17 cellular contexts compared by ENCODE assay signal in genomic region chr15:57457726-57458125, GRCh38.
DNase-seq lines count a peak whose midpoint lies in the region; ATAC-seq and TF ChIP-seq lines count a peak whose summit lies in the region.
"Had no signal": no experiment of that assay in that cellular context is flagged by ENCODE, and none has a peak within 500 bp of the region (broad histone marks: within the 10 kb centered on the region; RNA-seq: fewer than 3 reads in every experiment).

No MANE protein-coding gene starts in this region.

- no peaks in the 10 kb centered on the region for H3K36me3 ChIP-seq in uterus
- H3K36me3 ChIP-seq: BLaER1 treated with 17β-estradiol and CSF1 and Interleukin-3, amounts not matched to agents 10 nM and 100 nM; SJCRH30 had no signal

- H3K27me3 ChIP-seq in uterus: no peaks in the 10 kb centered on the region
- H3K27me3 ChIP-seq: BLaER1 treated with 17β-estradiol and CSF1 and Interleukin-3, amounts not matched to agents 10 nM and 100 nM; SJCRH30 had no signal

- DNase-seq in DMS79 treated with DMSO at 0.1 percent for 48 hours (lab: John Stamatoyannopoulos, UW) (peak; percentile 8), astrocyte of the hippocampus (ENCODE audit: low read depth, low spot score) (peak; percentile 43), myocyte (ENCODE audit: low read depth) (peak; percentile 56), uterus (no peak), iPS-NIHi11 (ENCODE audit: low spot score) (no peak)
- no peak for DNase-seq in stimulated activated CD4-positive, alpha-beta T cell treated with anti-CD3 and anti-CD28 coated beads, Interleukin-4, amount 100 ng/mL, for 4 hours
- DNase-seq: Calu3; CD8-positive, alpha-beta T cell; DMS53; H9; KG1; MV-4-11; NCI-H526; SJCRH30 had no signal

- TF ChIP-seq POLR2A in uterus (IDR thresholded peaks at IDR 0.05): no peak

- H3K4me1 ChIP-seq in uterus: peaks cover 0 to 5% of the 10 kb centered on the region in 2 donors
- H3K4me1 ChIP-seq: SJCRH30 had no signal

- TF ChIP-seq CTCF in uterus (IDR thresholded peaks at IDR 0.05): no peak

- H3K4me3 ChIP-seq in uterus: no peak overlapping the region
- H3K4me3 ChIP-seq: A549; BLaER1 treated with 17β-estradiol and CSF1 and Interleukin-3, amounts not matched to agents 10 nM and 100 nM; SJCRH30 had no signal

- intact Hi-C loops in uterus (cut with DNase I; ENCODE audit: low total_unique reads): no loop called here

- no peak for ATAC-seq in GM19328 (IDR thresholded peaks at IDR 0.05; ENCODE audit: unreplicated experiment)
- ATAC-seq: A549; CD8-positive, alpha-beta T cell had no signal

- H3K27ac ChIP-seq in uterus: peak overlapping the region; percentile 57 to 68
- H3K27ac ChIP-seq: A549; BLaER1 treated with 17β-estradiol and CSF1 and Interleukin-3, amounts not matched to agents 10 nM and 100 nM; SJCRH30 had no signal

- H3K9me3 ChIP-seq in uterus: no peaks in the 10 kb centered on the region
- H3K9me3 ChIP-seq: A549, SJCRH30 had no signal

Comparison
In these comparisons a context has a peak if more than half of its experiments do, and no peak if none do; other contexts are left out.
1. DNase-seq: peak in DMS79 treated with DMSO at 0.1 percent for 48 hours (single experiment), astrocyte of the hippocampus (single experiment) and myocyte (single experiment); none in uterus (0 of 2), iPS-NIHi11 (single experiment) and stimulated activated CD4-positive, alpha-beta T cell treated with anti-CD3 and anti-CD28 coated beads, Interleukin-4, amount 100 ng/mL, for 4 hours (0 of 2).